ENCODE assay signal across 1 cellular context in the genomic region with DNA sequence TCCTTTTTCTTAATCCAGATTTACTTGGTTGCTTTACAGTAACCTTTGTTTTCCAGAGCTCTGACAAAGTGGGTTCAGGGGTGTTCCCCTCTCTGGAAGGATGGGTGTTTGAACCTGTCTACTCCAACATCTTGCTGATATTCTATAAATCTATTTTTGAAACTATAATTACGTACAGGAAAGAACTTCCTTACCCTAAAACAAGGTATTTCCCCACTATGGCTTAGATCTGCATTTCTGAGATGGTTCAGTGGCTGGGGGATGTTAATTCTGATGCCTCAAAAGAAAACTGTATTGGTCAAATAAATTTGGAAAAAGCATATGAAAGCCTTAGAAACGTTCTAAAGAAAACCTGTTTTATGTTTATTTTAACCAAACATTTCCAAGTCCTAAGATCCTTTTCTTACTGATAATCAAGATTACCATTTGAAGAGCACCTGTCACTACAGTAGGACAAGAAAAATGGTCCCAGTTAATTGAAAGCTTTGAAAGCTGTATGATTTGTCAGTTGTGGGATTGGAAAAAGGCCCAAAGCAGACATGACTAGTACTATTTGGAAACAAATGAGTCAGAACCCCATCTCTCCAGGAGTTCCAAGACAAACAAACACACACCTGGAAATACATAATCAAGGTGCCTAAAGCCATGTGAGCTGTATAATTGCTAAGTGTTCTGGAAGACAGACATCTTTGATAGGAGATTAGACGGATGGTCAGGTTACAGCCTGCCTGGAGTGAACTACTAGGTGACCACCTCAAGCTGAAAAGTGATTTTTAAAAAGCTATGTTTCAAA.
TF ChIP-seq lines count a peak whose summit lies in the region.

No MANE protein-coding gene starts in this region.

TF ChIP-seq in IMR-90, 13 proteins besides CTCF, POLR2A, EP300 and RAD21:
- TF ChIP-seq SMC3 (IDR thresholded peaks at IDR 0.05; ENCODE audit: low read depth, low read length) (no peak), BHLHE40 (IDR thresholded peaks at IDR 0.05; ENCODE audit: low read depth, low read length) (no peak), MXI1 (IDR thresholded peaks at IDR 0.05; ENCODE audit: borderline replicate concordance, low read depth, low read length) (no peak), NFE2L2 (IDR thresholded peaks at IDR 0.05; ENCODE audit: low read depth, low read length) (no peak), RFX5 (IDR thresholded peaks at IDR 0.05; ENCODE audit: low read depth, low read length) (no peak), USF2 (IDR thresholded peaks at IDR 0.05; ENCODE audit: low read depth, low read length) (no peak), RCOR1 (IDR thresholded peaks at IDR 0.05; ENCODE audit: insufficient replicate concordance, low read length) (no peak), MAFK (IDR thresholded peaks at IDR 0.05; ENCODE audit: low read depth, low read length) (no peak), CHD1 (IDR thresholded peaks at IDR 0.05; ENCODE audit: low read depth, low read length) (no peak), MAZ (IDR thresholded peaks at IDR 0.05; ENCODE audit: borderline replicate concordance, low read depth, low read length) (no peak)
